ENCODE assay signal across 12 cellular contexts in the genomic region with DNA sequence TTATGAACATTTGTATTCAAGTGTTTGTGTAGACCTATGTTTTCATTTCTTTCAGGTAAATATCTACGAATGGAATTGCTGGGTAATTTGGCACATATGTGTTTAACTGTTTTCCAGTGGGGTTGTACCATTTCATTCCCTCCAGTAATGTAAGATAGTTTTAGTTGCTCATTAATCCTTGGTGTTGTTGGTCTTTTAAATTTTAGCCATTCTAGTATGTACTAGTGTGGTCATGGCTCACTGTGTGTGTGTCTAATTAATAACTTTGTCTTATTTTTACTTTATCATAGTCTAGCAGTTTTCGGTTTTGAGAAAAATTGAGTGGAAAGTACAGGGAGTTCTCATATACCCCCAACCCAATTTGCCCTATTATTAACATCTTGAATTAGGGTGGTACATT.
A peak's percentile ranks its signal among the peaks of the same experiment; 100 is the strongest.
DNase-seq lines count a peak whose midpoint lies in the region; ATAC-seq and TF ChIP-seq lines count a peak whose summit lies in the region.
"Had no signal": no experiment of that assay in that cellular context is flagged by ENCODE, and none has a peak within 500 bp of the region (broad histone marks: within the 10 kb centered on the region; RNA-seq: fewer than 3 reads in every experiment).

No MANE protein-coding gene starts in this region.

- ATAC-seq in GM19467 (IDR thresholded peaks at IDR 0.05; ENCODE audit: unreplicated experiment) (peak; percentile 60), HG03460 (IDR thresholded peaks at IDR 0.05; ENCODE audit: unreplicated experiment) (peak; percentile 59), left ventricle myocardium superior (no peak), GM18505 (IDR thresholded peaks at IDR 0.05; ENCODE audit: unreplicated experiment) (no peak)

- DNase-seq in kidney glomerular epithelial cell (lab: John Stamatoyannopoulos, UW) (peak; percentile 35), islet precursor cell (no peak), left ventricle myocardium superior (no peak)
- no peak for DNase-seq in activated CD8-positive, alpha-beta memory T cell treated with anti-CD3 and anti-CD28 coated beads for 24 hours
- DNase-seq: CD4-positive, CD25-positive, alpha-beta regulatory T cell; GOT3; NCI-H1048; NCI-H1436 treated with DMSO at 0.1 percent for 48 hours; SJCRH30 had no signal

- no peak for TF ChIP-seq POLR2A in GM18505 (IDR thresholded peaks at IDR 0.05; ENCODE audit: borderline replicate concordance, extremely low read depth, insufficient read depth, insufficient read length)

- intact Hi-C loops in left ventricle myocardium superior (cut with micrococcal nuclease) = no loop called here

Comparison
In these comparisons a context has a peak if more than half of its experiments do, and no peak if none do; other contexts are left out.
1. ATAC-seq: peak in GM19467 (single experiment) and HG03460 (single experiment); none in left ventricle myocardium superior (single experiment) and GM18505 (single experiment).